Comparison of ENCODE assay signal across 12 cellular contexts in genomic region chr16:89242795-89243200, GRCh38. TPM values are rescaled to one million over a fixed set of nuclear protein-coding genes. Genes with fewer than 3 reads are reported as not detected.
DNase-seq lines count a peak whose midpoint lies in the region; ATAC-seq and TF ChIP-seq lines count a peak whose summit lies in the region.
"Had no signal": no experiment of that assay in that cellular context is flagged by ENCODE, and none has a peak within 500 bp of the region (broad histone marks: within the 10 kb centered on the region; RNA-seq: fewer than 3 reads in every experiment).

No MANE protein-coding gene starts in this region.

- TF ChIP-seq CTCF in brain (conservative IDR thresholded peaks at IDR 0.05), result no peak

- H3K36me3 Mint-ChIP-seq in activated naive CD4-positive, alpha-beta T cell treated with anti-CD3 and anti-CD28 coated beads, Interleukin-2, amount 10 ng/mL, durations not matched to agents 7 days and 5 days, result peaks cover 1% of the 10 kb centered on the region
- H3K36me3 Mint-ChIP-seq in IgD-negative memory B cell (no peaks in the 10 kb centered on the region), brain (no peaks in the 10 kb centered on the region)
- peaks cover 20% of the 10 kb centered on the region for H3K36me3 Mint-ChIP-seq in stimulated activated effector memory CD8-positive, alpha-beta T cell treated with anti-CD3 and anti-CD28 coated beads, Interleukin-12 subunit alpha, Interleukin-12 subunit beta, amount 100 ng/mL, for 72 hours

- H3K9me3 Mint-ChIP-seq in activated naive CD4-positive, alpha-beta T cell treated with anti-CD3 and anti-CD28 coated beads, Interleukin-2, amount 10 ng/mL, durations not matched to agents 7 days and 5 days, result peaks cover 2% of the 10 kb centered on the region
- H3K9me3 Mint-ChIP-seq in IgD-negative memory B cell, result no peaks in the 10 kb centered on the region
- peaks cover 0 to 4% (median 0%) of the 10 kb centered on the region in 5 experiments for H3K9me3 Mint-ChIP-seq in brain
- H3K9me3 Mint-ChIP-seq in stimulated activated effector memory CD8-positive, alpha-beta T cell treated with anti-CD3 and anti-CD28 coated beads, Interleukin-12 subunit alpha, Interleukin-12 subunit beta, amount 100 ng/mL, for 72 hours, result no peaks in the 10 kb centered on the region

- CTCF ChIA-PET in activated naive CD4-positive, alpha-beta T cell treated with anti-CD3 and anti-CD28 coated beads, Interleukin-2, amount 10 ng/mL, durations not matched to agents 7 days and 5 days (lab: Charles Lee), result no interaction called here

- no peak overlapping the region for H3K27ac Mint-ChIP-seq in activated naive CD4-positive, alpha-beta T cell treated with anti-CD3 and anti-CD28 coated beads, Interleukin-2, amount 10 ng/mL, durations not matched to agents 7 days and 5 days
- H3K27ac Mint-ChIP-seq in IgD-negative memory B cell, result peak overlapping the region in 1 of 3 donors; percentile 51
- H3K27ac Mint-ChIP-seq in brain, result peak overlapping the region in 1 of 5 experiments; percentile 71
- H3K27ac Mint-ChIP-seq in stimulated activated effector memory CD8-positive, alpha-beta T cell treated with anti-CD3 and anti-CD28 coated beads, Interleukin-12 subunit alpha, Interleukin-12 subunit beta, amount 100 ng/mL, for 72 hours, result peak overlapping the region; percentile 32

- ATAC-seq in stimulated activated effector memory CD8-positive, alpha-beta T cell treated with anti-CD3 and anti-CD28 coated beads, Interleukin-12 subunit alpha, Interleukin-12 subunit beta, amount 100 ng/mL, for 72 hours, result no peak
- ATAC-seq in HG03097 (IDR thresholded peaks at IDR 0.05; ENCODE audit: low FRiP score, unreplicated experiment), result no peak
- ATAC-seq in HG03139 (IDR thresholded peaks at IDR 0.05; ENCODE audit: unreplicated experiment), result no peak

- H3K4me3 Mint-ChIP-seq in activated naive CD4-positive, alpha-beta T cell treated with anti-CD3 and anti-CD28 coated beads, Interleukin-2, amount 10 ng/mL, durations not matched to agents 7 days and 5 days, result peak overlapping the region; percentile 19
- H3K4me3 Mint-ChIP-seq in IgD-negative memory B cell, result peak overlapping the region in 3 of 4 donors; percentile 17 to 68 (median 21)
- peak overlapping the region; percentile 19 to 66 (median 60) for H3K4me3 Mint-ChIP-seq in brain
- H3K4me3 Mint-ChIP-seq in stimulated activated effector memory CD8-positive, alpha-beta T cell treated with anti-CD3 and anti-CD28 coated beads, Interleukin-12 subunit alpha, Interleukin-12 subunit beta, amount 100 ng/mL, for 72 hours, result peak overlapping the region; percentile 90

- no peaks in the 10 kb centered on the region for H3K27me3 Mint-ChIP-seq in activated naive CD4-positive, alpha-beta T cell treated with anti-CD3 and anti-CD28 coated beads, Interleukin-2, amount 10 ng/mL, durations not matched to agents 7 days and 5 days
- peaks cover 2% of the 10 kb centered on the region for H3K27me3 Mint-ChIP-seq in IgD-negative memory B cell
- peaks cover 3% of the 10 kb centered on the region for H3K27me3 Mint-ChIP-seq in brain

- H3K4me1 Mint-ChIP-seq in activated naive CD4-positive, alpha-beta T cell treated with anti-CD3 and anti-CD28 coated beads, Interleukin-2, amount 10 ng/mL, durations not matched to agents 7 days and 5 days, result peaks cover 30% of the 10 kb centered on the region
- H3K4me1 Mint-ChIP-seq in IgD-negative memory B cell, result peaks cover 3 to 10% (median 9%) of the 10 kb centered on the region in 3 donors
- H3K4me1 Mint-ChIP-seq in brain, result peaks cover 24% of the 10 kb centered on the region
- H3K4me1 Mint-ChIP-seq in stimulated activated effector memory CD8-positive, alpha-beta T cell treated with anti-CD3 and anti-CD28 coated beads, Interleukin-12 subunit alpha, Interleukin-12 subunit beta, amount 100 ng/mL, for 72 hours, result peaks cover 10% of the 10 kb centered on the region

- DNase-seq in activated naive CD4-positive, alpha-beta T cell treated with anti-CD3 and anti-CD28 coated beads, Interleukin-2, amount 10 ng/mL, durations not matched to agents 7 days and 5 days, result no peak
- no peak for DNase-seq in activated naive CD4-positive, alpha-beta T cell treated with Interleukin-2 at 50 U/mL for 16 hours
- DNase-seq in stimulated activated effector memory CD8-positive, alpha-beta T cell treated with anti-CD3 and anti-CD28 coated beads, Interleukin-12 subunit alpha, Interleukin-12 subunit beta, amount 100 ng/mL, for 72 hours (ENCODE audit: low spot score in 2 of 2), result no peak
- DNase-seq in glomerular visceral epithelial cell (ENCODE audit: extremely low spot score), result no peak
- DNase-seq: AML-193; IMR-90; ovary; stimulated activated naive CD4-positive, alpha-beta T cell had no signal

RNA-seq across cellular contexts. Expression of gene ZNF778, which starts 25.3 kb away (rescaled TPM):
- polyA plus RNA-seq in IgD-negative memory B cell (1.3 TPM), brain (ENCODE audit: insufficient read depth, low read depth, low replicate concordance) (7.9 TPM)

RNA-seq across cellular contexts. Expression of gene SLC22A31, which starts 42.5 kb away (rescaled TPM):
- not detected for polyA plus RNA-seq in IgD-negative memory B cell
- not detected for polyA plus RNA-seq in brain (ENCODE audit: insufficient read depth, low read depth, low replicate concordance)

Comparison
In these comparisons a context has a peak if more than half of its experiments do, and no peak if none do; other contexts are left out.
1. H3K4me3 Mint-ChIP-seq: peak in every context shown above with its lines; median percentile 90 in stimulated activated effector memory CD8-positive, alpha-beta T cell treated with anti-CD3 and anti-CD28 coated beads, Interleukin-12 subunit alpha, Interleukin-12 subunit beta, amount 100 ng/mL, for 72 hours; 60 in brain; 21 in IgD-negative memory B cell; 19 in activated naive CD4-positive, alpha-beta T cell treated with anti-CD3 and anti-CD28 coated beads, Interleukin-2, amount 10 ng/mL, durations not matched to agents 7 days and 5 days.